ENCODE assay signal across 8 cellular contexts in the genomic region with DNA sequence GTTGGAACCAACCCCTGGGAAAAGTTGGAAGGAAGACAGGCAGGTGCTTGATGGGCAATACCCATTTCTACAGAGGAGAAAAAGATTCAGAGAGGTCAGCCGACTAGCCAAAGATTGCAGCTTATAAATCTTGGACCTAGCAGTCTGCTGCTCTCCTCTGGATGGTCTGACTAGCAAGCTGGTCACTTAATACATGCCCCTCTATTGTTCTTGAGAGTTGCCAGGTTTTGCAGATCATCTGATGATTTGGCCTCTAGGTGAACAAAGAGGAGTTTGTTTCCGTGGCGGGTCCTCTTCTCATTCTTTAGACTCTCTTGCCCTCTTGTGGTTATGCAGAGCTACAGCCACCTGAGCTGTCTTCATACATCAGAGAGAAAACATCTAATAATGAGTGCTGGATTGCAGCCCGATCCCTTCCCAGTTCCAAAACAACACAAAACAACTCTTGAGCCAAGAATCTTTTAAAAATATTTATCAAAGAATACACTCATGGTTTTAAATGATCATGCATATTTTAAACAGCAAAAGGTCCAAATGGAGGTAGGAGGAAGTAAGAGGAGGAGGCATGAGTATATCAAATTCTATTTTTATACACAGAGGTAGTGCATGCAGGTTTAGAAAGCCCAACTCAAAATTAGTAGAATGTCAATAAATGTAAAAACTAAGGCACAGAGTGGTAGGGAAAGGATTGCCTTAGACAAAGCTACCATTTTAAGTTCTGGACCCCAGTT.
DNase-seq lines count a peak whose midpoint lies in the region; ATAC-seq and TF ChIP-seq lines count a peak whose summit lies in the region.

No MANE protein-coding gene starts in this region.

- H2AFZ ChIP-seq in fibroblast of lung (ENCODE audit: low read length) (no peak overlapping the region), neural cell (ENCODE audit: low read depth, low read length) (peak overlapping the region; percentile 5)

- peak; percentile 22 for TF ChIP-seq EP300 in neural cell (conservative IDR thresholded peaks at IDR 0.05; ENCODE audit: poor library complexity, severe bottlenecking)

- H3K4me3 ChIP-seq in fibroblast of lung (replicated peaks in 1 of 4; ENCODE audit: control extremely low read depth in 1 of 4, insufficient read depth in 1 of 4, low read depth in 3 of 4, low read length in 4 of 4) = no peak overlapping the region
- H3K4me3 ChIP-seq in neural cell (ENCODE audit: low read length) = no peak overlapping the region

- no peak overlapping the region for H3K4me3 Mint-ChIP-seq in activated T-cell treated with anti-CD3 and anti-CD28 coated beads, Interleukin-2, amount 50 U/mL, for 4 hours

- no peaks in the 10 kb centered on the region for H3K4me1 ChIP-seq in fibroblast of lung (ENCODE audit: control insufficient read depth, extremely low read depth, insufficient read depth, low read length)

- no peaks in the 10 kb centered on the region for H3K9me2 ChIP-seq in neural cell (ENCODE audit: insufficient read depth, low read length)

- no peaks in the 10 kb centered on the region for H3K36me3 Mint-ChIP-seq in activated T-cell treated with anti-CD3 and anti-CD28 coated beads, Interleukin-2, amount 50 U/mL, for 4 hours (ENCODE audit: insufficient read depth)

- H3K4me2 ChIP-seq in fibroblast of lung (ENCODE audit: extremely low read depth, insufficient read depth, low read length) = no peak overlapping the region
- H3K4me2 ChIP-seq in neural cell (ENCODE audit: low read length) = no peak overlapping the region

- H3K36me3 ChIP-seq in fibroblast of lung (ENCODE audit: control insufficient read depth, insufficient read depth, low read length) (no peaks in the 10 kb centered on the region), neural cell (ENCODE audit: insufficient read depth, low read length) (no peaks in the 10 kb centered on the region)

- H3K27ac ChIP-seq in fibroblast of lung (ENCODE audit: insufficient read depth, low read length) = no peak overlapping the region
- no peak overlapping the region for H3K27ac ChIP-seq in neural cell (ENCODE audit: low read length)

- no peaks in the 10 kb centered on the region for H3K9me3 ChIP-seq in fibroblast of lung (ENCODE audit: control insufficient read depth, insufficient read depth, low read depth, low read length)
- H3K9me3 ChIP-seq in neural cell (ENCODE audit: low read length) = no peaks in the 10 kb centered on the region

- no peaks in the 10 kb centered on the region for H3F3A ChIP-seq in neural cell (ENCODE audit: insufficient read depth, low read length, poor library complexity, severe bottlenecking)

- DNase-seq in Ammon's horn (ENCODE audit: low spot score) (peak; percentile 83), NCI-H128 (lab: John Stamatoyannopoulos, UW; ENCODE audit: unreplicated experiment) (peak; percentile 53), SK-N-DZ (ENCODE audit: low spot score) (peak; percentile 82), fibroblast of lung (ENCODE audit: low read depth in 2 of 2) (peak; percentile 75 to 80)
- no peak for DNase-seq in activated T-cell treated with anti-CD3 and anti-CD28 coated beads, Interleukin-2, amount 50 U/mL, for 4 hours

- peak; percentile 97 for TF ChIP-seq RAD21 in neural cell (conservative IDR thresholded peaks at IDR 0.05)

- ATAC-seq in GM18517 (IDR thresholded peaks at IDR 0.05; ENCODE audit: unreplicated experiment) (peak; percentile 81), HG02884 (IDR thresholded peaks at IDR 0.05; ENCODE audit: unreplicated experiment) (peak; percentile 91)
- no peak for ATAC-seq in activated T-cell treated with anti-CD3 and anti-CD28 coated beads, Interleukin-2, amount 50 U/mL, for 4 hours

- H3K27me3 Mint-ChIP-seq in activated T-cell treated with anti-CD3 and anti-CD28 coated beads, Interleukin-2, amount 50 U/mL, for 4 hours (ENCODE audit: low read depth) = peaks cover 9% of the 10 kb centered on the region

- H4K20me1 ChIP-seq in fibroblast of lung (ENCODE audit: control insufficient read depth, extremely low read depth, insufficient read depth, low read length) = no peaks in the 10 kb centered on the region
- no peaks in the 10 kb centered on the region for H4K20me1 ChIP-seq in neural cell (ENCODE audit: insufficient read depth)

- H3K4me1 Mint-ChIP-seq in activated T-cell treated with anti-CD3 and anti-CD28 coated beads, Interleukin-2, amount 50 U/mL, for 4 hours (ENCODE audit: low read depth) = no peaks in the 10 kb centered on the region

- H3K9me3 Mint-ChIP-seq in activated T-cell treated with anti-CD3 and anti-CD28 coated beads, Interleukin-2, amount 50 U/mL, for 4 hours = no peaks in the 10 kb centered on the region

- H3K27me3 ChIP-seq in fibroblast of lung (ENCODE audit: control insufficient read depth, insufficient read depth, low read length) (peaks cover 9% of the 10 kb centered on the region), neural cell (ENCODE audit: insufficient read depth, low read depth, low read length) (no peaks in the 10 kb centered on the region)

- no peak overlapping the region for H3K9ac ChIP-seq in fibroblast of lung (ENCODE audit: insufficient read depth, low read length)
- H3K9ac ChIP-seq in neural cell (ENCODE audit: low read length) = no peak overlapping the region

- H3K79me2 ChIP-seq in fibroblast of lung (ENCODE audit: control insufficient read depth, insufficient read depth, low read length) = no peaks in the 10 kb centered on the region
- H3K79me2 ChIP-seq in neural cell (replicated peaks; ENCODE audit: insufficient read depth, low read length) = no peaks in the 10 kb centered on the region

- peak; percentile 83 to 91 for TF ChIP-seq CTCF in fibroblast of lung (conservative IDR thresholded peaks at IDR 0.05 in 1 of 2, IDR thresholded peaks at IDR 0.05 in 1 of 2; ENCODE audit: low read depth in 1 of 2, low read length in 2 of 2)
- TF ChIP-seq CTCF in neural cell (IDR thresholded peaks at IDR 0.05; ENCODE audit: poor library complexity, severe bottlenecking) = peak; percentile 97

TF ChIP-seq in neural cell, 6 proteins besides CTCF, POLR2A, EP300 and RAD21:
- TF ChIP-seq EZH2 (IDR thresholded peaks at IDR 0.05; ENCODE audit: borderline replicate concordance, insufficient read depth, low read length, poor library complexity, severe bottlenecking) = no peak
- TF ChIP-seq MXI1 (conservative IDR thresholded peaks at IDR 0.05; ENCODE audit: poor library complexity, severe bottlenecking) = peak; percentile 19
- TF ChIP-seq SMC3 (conservative IDR thresholded peaks at IDR 0.05; ENCODE audit: poor library complexity) = peak; percentile 97
- TF ChIP-seq, protein P1, sequence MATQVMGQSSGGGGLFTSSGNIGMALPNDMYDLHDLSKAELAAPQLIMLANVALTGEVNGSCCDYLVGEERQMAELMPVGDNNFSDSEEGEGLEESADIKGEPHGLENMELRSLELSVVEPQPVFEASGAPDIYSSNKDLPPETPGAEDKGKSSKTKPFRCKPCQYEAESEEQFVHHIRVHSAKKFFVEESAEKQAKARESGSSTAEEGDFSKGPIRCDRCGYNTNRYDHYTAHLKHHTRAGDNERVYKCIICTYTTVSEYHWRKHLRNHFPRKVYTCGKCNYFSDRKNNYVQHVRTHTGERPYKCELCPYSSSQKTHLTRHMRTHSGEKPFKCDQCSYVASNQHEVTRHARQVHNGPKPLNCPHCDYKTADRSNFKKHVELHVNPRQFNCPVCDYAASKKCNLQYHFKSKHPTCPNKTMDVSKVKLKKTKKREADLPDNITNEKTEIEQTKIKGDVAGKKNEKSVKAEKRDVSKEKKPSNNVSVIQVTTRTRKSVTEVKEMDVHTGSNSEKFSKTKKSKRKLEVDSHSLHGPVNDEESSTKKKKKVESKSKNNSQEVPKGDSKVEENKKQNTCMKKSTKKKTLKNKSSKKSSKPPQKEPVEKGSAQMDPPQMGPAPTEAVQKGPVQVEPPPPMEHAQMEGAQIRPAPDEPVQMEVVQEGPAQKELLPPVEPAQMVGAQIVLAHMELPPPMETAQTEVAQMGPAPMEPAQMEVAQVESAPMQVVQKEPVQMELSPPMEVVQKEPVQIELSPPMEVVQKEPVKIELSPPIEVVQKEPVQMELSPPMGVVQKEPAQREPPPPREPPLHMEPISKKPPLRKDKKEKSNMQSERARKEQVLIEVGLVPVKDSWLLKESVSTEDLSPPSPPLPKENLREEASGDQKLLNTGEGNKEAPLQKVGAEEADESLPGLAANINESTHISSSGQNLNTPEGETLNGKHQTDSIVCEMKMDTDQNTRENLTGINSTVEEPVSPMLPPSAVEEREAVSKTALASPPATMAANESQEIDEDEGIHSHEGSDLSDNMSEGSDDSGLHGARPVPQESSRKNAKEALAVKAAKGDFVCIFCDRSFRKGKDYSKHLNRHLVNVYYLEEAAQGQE (IDR thresholded peaks at IDR 0.05; ENCODE audit: borderline replicate concordance) = no peak

Comparison
In these comparisons a context has a peak if more than half of its experiments do, and no peak if none do; other contexts are left out.
1. ATAC-seq: peak in GM18517 (single experiment) and HG02884 (single experiment); none in activated T-cell treated with anti-CD3 and anti-CD28 coated beads, Interleukin-2, amount 50 U/mL, for 4 hours (0 of 2).